Comparison of ENCODE assay signal across 14 cellular contexts in the genomic region with DNA sequence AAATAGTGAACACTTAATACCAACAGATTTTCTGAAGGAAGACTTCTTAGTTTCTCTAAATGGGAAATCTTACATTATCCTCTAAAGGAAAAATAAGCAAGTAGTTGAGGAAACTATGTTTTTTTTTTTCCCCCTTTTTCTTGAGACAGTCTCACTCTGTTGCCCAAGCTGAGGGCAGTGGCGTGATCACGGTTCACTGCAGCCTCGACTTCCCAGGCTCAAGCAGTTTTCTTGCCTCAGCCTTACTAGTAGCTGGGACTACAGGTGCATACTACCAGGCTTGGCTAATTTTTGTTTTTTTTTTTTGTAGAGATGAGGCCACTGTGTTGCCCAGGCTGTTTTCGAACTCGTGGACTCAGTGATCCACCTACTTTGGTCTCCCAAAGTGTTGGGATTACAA. TPM values are rescaled to one million over a fixed set of nuclear protein-coding genes. Genes with fewer than 3 reads are reported as not detected.
DNase-seq lines count a peak whose midpoint lies in the region; ATAC-seq, FAIRE-seq and TF ChIP-seq lines count a peak whose summit lies in the region.
"Had no signal": no experiment of that assay in that cellular context is flagged by ENCODE, and none has a peak within 500 bp of the region (broad histone marks: within the 10 kb centered on the region; RNA-seq: fewer than 3 reads in every experiment).

No MANE protein-coding gene starts in this region.

- 93% methylated on average over 5 of the region's 5 CpGs for WGBS in pancreas, 2 donors

- H3K4me3 ChIP-seq in BLaER1 (no peak overlapping the region), neural progenitor cell (no peak overlapping the region), pancreas (no peak overlapping the region)
- H3K4me3 ChIP-seq in BLaER1 treated with 17β-estradiol and CSF1 and Interleukin-3, amounts not matched to agents 10 nM and 100 nM: no peak overlapping the region
- H3K4me3 ChIP-seq: A549, GM23338 had no signal

- H4K20me1 ChIP-seq in BLaER1: peaks cover 68% of the 10 kb centered on the region
- H4K20me1 ChIP-seq in BLaER1 treated with 17β-estradiol and CSF1 and Interleukin-3, amounts not matched to agents 10 nM and 100 nM: peaks cover 5 to 63% (median 23%) of the 10 kb centered on the region in 11 experiments; a peak in 14 of 22 replicates
- no peaks in the 10 kb centered on the region for H4K20me1 ChIP-seq in neural progenitor cell (ENCODE audit: low read depth)

- no peak overlapping the region for H3K4me3 Mint-ChIP-seq in neural progenitor cell
- H3K4me3 Mint-ChIP-seq in activated CD8-positive, alpha-beta T cell treated with anti-CD3 and anti-CD28 coated beads, Interleukin-2, amount 10 ng/mL, durations not matched to agents 7 days and 5 days: no peak overlapping the region
- H3K4me3 Mint-ChIP-seq: GM23338 had no signal

- peak; percentile 9 for DNase-seq in kidney tubule cell (ENCODE audit: low spot score)
- DNase-seq in renal cortical epithelial cell (ENCODE audit: low read depth): peak; percentile 21
- no peak for DNase-seq in neural progenitor cell (ENCODE audit: low spot score)
- DNase-seq in activated CD8-positive, alpha-beta T cell treated with anti-CD3 and anti-CD28 coated beads, Interleukin-2, amount 10 ng/mL, durations not matched to agents 7 days and 5 days: no peak
- no peak for DNase-seq in pancreas
- DNase-seq: BE2C, DMS53, H7, IMR-90 had no signal

- H3K4me1 ChIP-seq in BLaER1 (peaks cover 27% of the 10 kb centered on the region), neural progenitor cell (peaks cover 5% of the 10 kb centered on the region), pancreas (peaks cover 22 to 29% (median 26%) of the 10 kb centered on the region in 3 donors)
- peaks cover 21 to 36% (median 29%) of the 10 kb centered on the region in 10 experiments for H3K4me1 ChIP-seq in BLaER1 treated with 17β-estradiol and CSF1 and Interleukin-3, amounts not matched to agents 10 nM and 100 nM
- H3K4me1 ChIP-seq: BE2C had no signal

- CTCF ChIA-PET in activated CD8-positive, alpha-beta T cell treated with anti-CD3 and anti-CD28 coated beads, Interleukin-2, amount 10 ng/mL, durations not matched to agents 7 days and 5 days (lab: Charles Lee): no interaction called here

- no peak for ATAC-seq in activated CD8-positive, alpha-beta T cell treated with anti-CD3 and anti-CD28 coated beads, Interleukin-2, amount 10 ng/mL, durations not matched to agents 7 days and 5 days
- no peak for ATAC-seq in pancreas
- ATAC-seq: A549, GM23338 had no signal

- H3K9me3 ChIP-seq in BLaER1 (no peaks in the 10 kb centered on the region), neural progenitor cell (ENCODE audit: low read depth) (no peaks in the 10 kb centered on the region), pancreas (no peaks in the 10 kb centered on the region)
- no peaks in the 10 kb centered on the region for H3K9me3 ChIP-seq in BLaER1 treated with 17β-estradiol and CSF1 and Interleukin-3, amounts not matched to agents 10 nM and 100 nM (replicated peaks in 1 of 11)
- H3K9me3 ChIP-seq: A549, BE2C had no signal

- peaks cover 60% of the 10 kb centered on the region for H3K79me2 ChIP-seq in neural progenitor cell (ENCODE audit: low read depth)

- no peak for FAIRE-seq in pancreas (lab: Jason Lieb, UNC)
- FAIRE-seq: A549, GM18507 had no signal

- no peaks in the 10 kb centered on the region for H3K9me3 Mint-ChIP-seq in neural progenitor cell
- peaks cover 6% of the 10 kb centered on the region for H3K9me3 Mint-ChIP-seq in activated CD8-positive, alpha-beta T cell treated with anti-CD3 and anti-CD28 coated beads, Interleukin-2, amount 10 ng/mL, durations not matched to agents 7 days and 5 days (ENCODE audit: insufficient read depth)
- H3K9me3 Mint-ChIP-seq: GM23338 had no signal

- peaks cover 2% of the 10 kb centered on the region for H3K27me3 Mint-ChIP-seq in neural progenitor cell (ENCODE audit: insufficient read depth, low read depth)
- no peaks in the 10 kb centered on the region for H3K27me3 Mint-ChIP-seq in activated CD8-positive, alpha-beta T cell treated with anti-CD3 and anti-CD28 coated beads, Interleukin-2, amount 10 ng/mL, durations not matched to agents 7 days and 5 days (ENCODE audit: low read depth)

- no peak overlapping the region for H2AFZ ChIP-seq in neural progenitor cell (replicated peaks)
- H2AFZ ChIP-seq: GM23338 had no signal

- intact Hi-C loops in pancreas (cut with DNase I): no loop called here

- POLR2A ChIA-PET in activated CD8-positive, alpha-beta T cell treated with anti-CD3 and anti-CD28 coated beads, Interleukin-2, amount 10 ng/mL, durations not matched to agents 7 days and 5 days (lab: Charles Lee): no interaction called here

- TF ChIP-seq CTCF in neural progenitor cell (IDR thresholded peaks at IDR 0.05) (no peak), pancreas (IDR thresholded peaks at IDR 0.05) (no peak)

- peak overlapping the region; percentile 83 for H3K4me2 ChIP-seq in BLaER1
- peak overlapping the region in 9 of 11 experiments; percentile 14 to 95 (median 45); a peak in 13 of 22 replicates for H3K4me2 ChIP-seq in BLaER1 treated with 17β-estradiol and CSF1 and Interleukin-3, amounts not matched to agents 10 nM and 100 nM
- no peak overlapping the region for H3K4me2 ChIP-seq in neural progenitor cell
- H3K4me2 ChIP-seq: A549, GM23338 had no signal

- no peaks in the 10 kb centered on the region for H3F3A ChIP-seq in neural progenitor cell (ENCODE audit: low read depth)

- H3K9ac ChIP-seq in BLaER1 (no peak overlapping the region), neural progenitor cell (no peak overlapping the region)
- H3K9ac ChIP-seq in BLaER1 treated with 17β-estradiol and CSF1 and Interleukin-3, amounts not matched to agents 10 nM and 100 nM: no peak overlapping the region

- H3K36me3 ChIP-seq in BLaER1 (peaks cover 29% of the 10 kb centered on the region), neural progenitor cell (no peaks in the 10 kb centered on the region), pancreas (peaks cover 0 to 4% (median 0%) of the 10 kb centered on the region in 3 donors)
- peaks cover 14 to 66% (median 27%) of the 10 kb centered on the region in 11 experiments for H3K36me3 ChIP-seq in BLaER1 treated with 17β-estradiol and CSF1 and Interleukin-3, amounts not matched to agents 10 nM and 100 nM

- no peak overlapping the region for H3K27ac Mint-ChIP-seq in neural progenitor cell
- no peak overlapping the region for H3K27ac Mint-ChIP-seq in activated CD8-positive, alpha-beta T cell treated with anti-CD3 and anti-CD28 coated beads, Interleukin-2, amount 10 ng/mL, durations not matched to agents 7 days and 5 days
- H3K27ac Mint-ChIP-seq: GM23338 had no signal

- no peaks in the 10 kb centered on the region for H3K27me3 ChIP-seq in BLaER1
- H3K27me3 ChIP-seq in BLaER1 treated with 17β-estradiol and CSF1 and Interleukin-3, amounts not matched to agents 10 nM and 100 nM: no peaks in the 10 kb centered on the region
- H3K27me3 ChIP-seq in neural progenitor cell: no peaks in the 10 kb centered on the region
- H3K27me3 ChIP-seq in pancreas: no peaks in the 10 kb centered on the region
- H3K27me3 ChIP-seq: BE2C had no signal

- H3K27ac ChIP-seq in BLaER1: no peak overlapping the region
- no peak overlapping the region for H3K27ac ChIP-seq in BLaER1 treated with 17β-estradiol and CSF1 and Interleukin-3, amounts not matched to agents 10 nM and 100 nM
- H3K27ac ChIP-seq in neural progenitor cell: no peak overlapping the region
- H3K27ac ChIP-seq in pancreas: no peak overlapping the region
- H3K27ac ChIP-seq: A549 had no signal

- peaks cover 2% of the 10 kb centered on the region for H3K36me3 Mint-ChIP-seq in neural progenitor cell
- peaks cover 30% of the 10 kb centered on the region for H3K36me3 Mint-ChIP-seq in activated CD8-positive, alpha-beta T cell treated with anti-CD3 and anti-CD28 coated beads, Interleukin-2, amount 10 ng/mL, durations not matched to agents 7 days and 5 days (ENCODE audit: low read depth)

- peaks cover 21% of the 10 kb centered on the region for H3K4me1 Mint-ChIP-seq in neural progenitor cell
- H3K4me1 Mint-ChIP-seq in activated CD8-positive, alpha-beta T cell treated with anti-CD3 and anti-CD28 coated beads, Interleukin-2, amount 10 ng/mL, durations not matched to agents 7 days and 5 days (ENCODE audit: low read depth): peaks cover 45% of the 10 kb centered on the region

RNA-seq across cellular contexts. Expression of gene MTR, which starts 3.9 kb away (rescaled TPM):
- 30.7 and 43.8 TPM in 2 replicates for total RNA-seq in renal cortical epithelial cell
- 19.7 and 27.3 TPM in 2 replicates for total RNA-seq in neural progenitor cell (ENCODE audit: low replicate concordance)
- total RNA-seq in activated CD8-positive, alpha-beta T cell treated with anti-CD3 and anti-CD28 coated beads, Interleukin-2, amount 10 ng/mL, durations not matched to agents 7 days and 5 days: 10 to 100 TPM; 41.7 to 44.7 TPM
- total RNA-seq in pancreas: 10 to 100 TPM; 20.8 to 29.1 (median 25.8) TPM
- 1 to 10 TPM; 8.1 to 8.6 TPM for polyA plus RNA-seq in pancreas

Comparison
In these comparisons a context has a peak if more than half of its experiments do, and no peak if none do; other contexts are left out.
1. DNase-seq: peak in kidney tubule cell (single experiment) and renal cortical epithelial cell (single experiment); none in neural progenitor cell (single experiment), activated CD8-positive, alpha-beta T cell treated with anti-CD3 and anti-CD28 coated beads, Interleukin-2, amount 10 ng/mL, durations not matched to agents 7 days and 5 days (single experiment) and pancreas (0 of 6).